ENCODE assay signal across 1 cellular context in the genomic region with DNA sequence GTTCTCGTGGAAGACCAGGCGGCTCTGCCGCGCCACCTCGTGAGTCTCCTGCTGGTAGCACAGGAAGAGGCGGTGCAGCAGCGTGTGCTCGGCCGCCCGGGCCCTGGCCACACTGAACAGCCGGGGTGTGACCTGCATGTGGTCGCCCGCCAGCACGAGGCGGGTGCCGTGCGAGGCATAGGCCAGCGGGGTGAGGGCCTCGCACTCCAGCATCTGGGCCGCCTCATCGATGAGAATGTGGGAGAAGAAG.
TF ChIP-seq lines count a peak whose summit lies in the region.

No MANE protein-coding gene starts in this region.

TF ChIP-seq in K562, 482 proteins besides CTCF, POLR2A, EP300 and RAD21:
- TF ChIP-seq HNRNPL (IDR thresholded peaks at IDR 0.05; ENCODE audit: low read depth, low read length): 0 out of 2 replicates have a peak, but pooled peaks have one; percentile 21
- TF ChIP-seq, protein P1, sequence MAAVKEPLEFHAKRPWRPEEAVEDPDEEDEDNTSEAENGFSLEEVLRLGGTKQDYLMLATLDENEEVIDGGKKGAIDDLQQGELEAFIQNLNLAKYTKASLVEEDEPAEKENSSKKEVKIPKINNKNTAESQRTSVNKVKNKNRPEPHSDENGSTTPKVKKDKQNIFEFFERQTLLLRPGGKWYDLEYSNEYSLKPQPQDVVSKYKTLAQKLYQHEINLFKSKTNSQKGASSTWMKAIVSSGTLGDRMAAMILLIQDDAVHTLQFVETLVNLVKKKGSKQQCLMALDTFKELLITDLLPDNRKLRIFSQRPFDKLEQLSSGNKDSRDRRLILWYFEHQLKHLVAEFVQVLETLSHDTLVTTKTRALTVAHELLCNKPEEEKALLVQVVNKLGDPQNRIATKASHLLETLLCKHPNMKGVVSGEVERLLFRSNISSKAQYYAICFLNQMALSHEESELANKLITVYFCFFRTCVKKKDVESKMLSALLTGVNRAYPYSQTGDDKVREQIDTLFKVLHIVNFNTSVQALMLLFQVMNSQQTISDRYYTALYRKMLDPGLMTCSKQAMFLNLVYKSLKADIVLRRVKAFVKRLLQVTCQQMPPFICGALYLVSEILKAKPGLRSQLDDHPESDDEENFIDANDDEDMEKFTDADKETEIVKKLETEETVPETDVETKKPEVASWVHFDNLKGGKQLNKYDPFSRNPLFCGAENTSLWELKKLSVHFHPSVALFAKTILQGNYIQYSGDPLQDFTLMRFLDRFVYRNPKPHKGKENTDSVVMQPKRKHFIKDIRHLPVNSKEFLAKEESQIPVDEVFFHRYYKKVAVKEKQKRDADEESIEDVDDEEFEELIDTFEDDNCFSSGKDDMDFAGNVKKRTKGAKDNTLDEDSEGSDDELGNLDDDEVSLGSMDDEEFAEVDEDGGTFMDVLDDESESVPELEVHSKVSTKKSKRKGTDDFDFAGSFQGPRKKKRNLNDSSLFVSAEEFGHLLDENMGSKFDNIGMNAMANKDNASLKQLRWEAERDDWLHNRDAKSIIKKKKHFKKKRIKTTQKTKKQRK (IDR thresholded peaks at IDR 0.05; ENCODE audit: borderline replicate concordance, low read depth, low read length): no peak
- TF ChIP-seq NR3C1 (CRISPR knock-in tag; IDR thresholded peaks at IDR 0.05): peak; percentile 21; the same call in 1 of the 2 replicates
- TF ChIP-seq, protein P2, sequence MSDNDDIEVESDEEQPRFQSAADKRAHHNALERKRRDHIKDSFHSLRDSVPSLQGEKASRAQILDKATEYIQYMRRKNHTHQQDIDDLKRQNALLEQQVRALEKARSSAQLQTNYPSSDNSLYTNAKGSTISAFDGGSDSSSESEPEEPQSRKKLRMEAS (CRISPR knock-in tag; IDR thresholded peaks at IDR 0.05): peak; percentile 55
- TF ChIP-seq, protein P3, sequence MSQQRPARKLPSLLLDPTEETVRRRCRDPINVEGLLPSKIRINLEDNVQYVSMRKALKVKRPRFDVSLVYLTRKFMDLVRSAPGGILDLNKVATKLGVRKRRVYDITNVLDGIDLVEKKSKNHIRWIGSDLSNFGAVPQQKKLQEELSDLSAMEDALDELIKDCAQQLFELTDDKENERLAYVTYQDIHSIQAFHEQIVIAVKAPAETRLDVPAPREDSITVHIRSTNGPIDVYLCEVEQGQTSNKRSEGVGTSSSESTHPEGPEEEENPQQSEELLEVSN (IDR thresholded peaks at IDR 0.05; ENCODE audit: borderline replicate concordance in 1 of 2, extremely low read depth in 1 of 2, insufficient read depth in 1 of 2, insufficient read length in 1 of 2, low read depth in 1 of 2, low read length in 1 of 2, poor library complexity in 1 of 2, severe bottlenecking in 1 of 2): peak in 1 of 2 experiments; percentile 46
- TF ChIP-seq, protein P4, sequence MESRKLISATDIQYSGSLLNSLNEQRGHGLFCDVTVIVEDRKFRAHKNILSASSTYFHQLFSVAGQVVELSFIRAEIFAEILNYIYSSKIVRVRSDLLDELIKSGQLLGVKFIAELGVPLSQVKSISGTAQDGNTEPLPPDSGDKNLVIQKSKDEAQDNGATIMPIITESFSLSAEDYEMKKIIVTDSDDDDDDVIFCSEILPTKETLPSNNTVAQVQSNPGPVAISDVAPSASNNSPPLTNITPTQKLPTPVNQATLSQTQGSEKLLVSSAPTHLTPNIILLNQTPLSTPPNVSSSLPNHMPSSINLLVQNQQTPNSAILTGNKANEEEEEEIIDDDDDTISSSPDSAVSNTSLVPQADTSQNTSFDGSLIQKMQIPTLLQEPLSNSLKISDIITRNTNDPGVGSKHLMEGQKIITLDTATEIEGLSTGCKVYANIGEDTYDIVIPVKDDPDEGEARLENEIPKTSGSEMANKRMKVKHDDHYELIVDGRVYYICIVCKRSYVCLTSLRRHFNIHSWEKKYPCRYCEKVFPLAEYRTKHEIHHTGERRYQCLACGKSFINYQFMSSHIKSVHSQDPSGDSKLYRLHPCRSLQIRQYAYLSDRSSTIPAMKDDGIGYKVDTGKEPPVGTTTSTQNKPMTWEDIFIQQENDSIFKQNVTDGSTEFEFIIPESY (CRISPR knock-in tag; IDR thresholded peaks at IDR 0.05): peak; percentile 98
- TF ChIP-seq ERF (CRISPR knock-in tag; IDR thresholded peaks at IDR 0.05): no peak
- no peak for TF ChIP-seq ZKSCAN3 (CRISPR knock-in tag; IDR thresholded peaks at IDR 0.05)
- TF ChIP-seq NR2C1 (IDR thresholded peaks at IDR 0.05): no peak
- no peak for TF ChIP-seq NR2C1 (tag; IDR thresholded peaks at IDR 0.05)
- no peak for TF ChIP-seq TCFL5 (CRISPR knock-in tag; conservative IDR thresholded peaks at IDR 0.05)
- TF ChIP-seq FOXK1 (CRISPR knock-in tag; IDR thresholded peaks at IDR 0.05; ENCODE audit: borderline replicate concordance): no peak
- no peak for TF ChIP-seq ELF1 (tag; IDR thresholded peaks at IDR 0.05)
